15 cellular contexts compared by ENCODE assay signal in genomic region chr15:31373096-31373865, GRCh38. TPM values are rescaled to one million over a fixed set of nuclear protein-coding genes. Genes with fewer than 3 reads are reported as not detected.
DNase-seq lines count a peak whose midpoint lies in the region; ATAC-seq and TF ChIP-seq lines count a peak whose summit lies in the region.
"Had no signal": no experiment of that assay in that cellular context is flagged by ENCODE, and none has a peak within 500 bp of the region (broad histone marks: within the 10 kb centered on the region; RNA-seq: fewer than 3 reads in every experiment).

No MANE protein-coding gene starts in this region.

- WGBS in lung, 2 donors: 79 to 81% methylated on average over 23 of the region's 23 CpGs
- 94% methylated on average over 22 of the region's 23 CpGs for WGBS in smooth muscle cell (ENCODE audit: low lambda C conversion rate)

- peaks cover 8% of the 10 kb centered on the region for H3K27me3 Mint-ChIP-seq in GM23338 (ENCODE audit: insufficient read depth, low read depth, poor library complexity)
- H3K27me3 Mint-ChIP-seq in activated naive CD8-positive, alpha-beta T cell treated with anti-CD3 and anti-CD28 coated beads for 36 hours: no peaks in the 10 kb centered on the region
- H3K27me3 Mint-ChIP-seq: activated B cell treated with CpG ODN at 0.5 μM for 24 hours had no signal

- no peak overlapping the region for H3K9ac ChIP-seq in smooth muscle cell (ENCODE audit: low read depth)

- H3K27me3 ChIP-seq in GM23338 (ENCODE audit: insufficient read depth) (no peaks in the 10 kb centered on the region), lung (ENCODE audit: control insufficient read depth, insufficient read depth) (no peaks in the 10 kb centered on the region), smooth muscle cell (ENCODE audit: low read depth) (no peaks in the 10 kb centered on the region)
- H3K27me3 ChIP-seq: ascending aorta had no signal

- peaks cover 7% of the 10 kb centered on the region; the same call in 1 of the 3 replicates for H3K36me3 Mint-ChIP-seq in GM23338 (ENCODE audit: low read depth)
- H3K36me3 Mint-ChIP-seq in activated naive CD8-positive, alpha-beta T cell treated with anti-CD3 and anti-CD28 coated beads for 36 hours: peaks cover 38% of the 10 kb centered on the region

- H3K9me3 ChIP-seq in lung (ENCODE audit: control insufficient read depth in 2 of 2, insufficient read depth in 1 of 2, low read length in 1 of 2) (no peaks in the 10 kb centered on the region), smooth muscle cell (replicated peaks; ENCODE audit: low read depth) (no peaks in the 10 kb centered on the region)
- H3K9me3 ChIP-seq: ascending aorta had no signal

- no peak overlapping the region; the same call in 2 of the 3 replicates for H3K4me3 Mint-ChIP-seq in GM23338
- no peak overlapping the region for H3K4me3 Mint-ChIP-seq in activated naive CD8-positive, alpha-beta T cell treated with anti-CD3 and anti-CD28 coated beads for 36 hours
- H3K4me3 Mint-ChIP-seq: activated B cell treated with CpG ODN at 0.5 μM for 24 hours, nephron had no signal

- H3K36me3 ChIP-seq in GM23338 (ENCODE audit: insufficient read depth) (no peaks in the 10 kb centered on the region), lung (ENCODE audit: control insufficient read depth in 2 of 2, insufficient read depth in 2 of 2, low read length in 2 of 2) (peaks cover 0 to 30% of the 10 kb centered on the region in 2 donors), smooth muscle cell (ENCODE audit: low read depth) (no peaks in the 10 kb centered on the region)

- peak overlapping the region; percentile 67 for H3K4me2 ChIP-seq in GM23338
- H3K4me2 ChIP-seq in smooth muscle cell: peak overlapping the region; percentile 16

- H3K4me1 ChIP-seq in GM23338 (ENCODE audit: insufficient read depth) (peaks cover 47% of the 10 kb centered on the region), lung (ENCODE audit: control insufficient read depth in 2 of 2, insufficient read depth in 2 of 2, low read length in 2 of 2) (peaks cover 15 to 42% of the 10 kb centered on the region in 2 donors), smooth muscle cell (ENCODE audit: low read depth) (peaks cover 7% of the 10 kb centered on the region)

- no peaks in the 10 kb centered on the region for H3F3A ChIP-seq in GM23338 (replicated peaks; ENCODE audit: low read depth)
- no peaks in the 10 kb centered on the region for H3F3A ChIP-seq in smooth muscle cell (ENCODE audit: low read depth)

- H3K4me3 ChIP-seq in GM23338 (no peak overlapping the region; the same call in 1 of the 2 replicates), lung (no peak overlapping the region), smooth muscle cell (no peak overlapping the region)
- H3K4me3 ChIP-seq: ascending aorta had no signal

- DNase-seq in GM23338 (ENCODE audit: low spot score) (no peak), lung (ENCODE audit: low spot score) (no peak), smooth muscle cell (lab: John Stamatoyannopoulos, UW; ENCODE audit: unreplicated experiment) (no peak), anterior cingulate cortex (lab: John Stamatoyannopoulos, UW) (no peak), SIG-M5 treated with dmso at 0.1 percent for 504 hours (lab: John Stamatoyannopoulos, UW; ENCODE audit: unreplicated experiment) (no peak), NCI-H1694 (lab: John Stamatoyannopoulos, UW) (no peak)
- DNase-seq in activated naive CD8-positive, alpha-beta T cell treated with anti-CD3 and anti-CD28 coated beads for 36 hours: no peak
- DNase-seq: activated B cell treated with CpG ODN at 0.5 μM for 24 hours; DMS153; NCI-H1048; stimulated activated CD4-positive, alpha-beta T cell treated with anti-CD3 and anti-CD28 coated beads, Interleukin-12 subunit alpha, Interleukin-12 subunit beta, amount 100 ng/mL, for 4 hours had no signal

- H3K27ac ChIP-seq in GM23338 (ENCODE audit: low read depth): no peak overlapping the region
- H3K27ac ChIP-seq in lung (ENCODE audit: low read depth in 1 of 2, low read length in 1 of 2): peak overlapping the region; percentile 34 to 51
- H3K27ac ChIP-seq in smooth muscle cell (ENCODE audit: low read depth): peak overlapping the region; percentile 70

- ATAC-seq in GM23338 (no peak), lung (ENCODE audit: insufficient read depth, low FRiP score) (no peak), HG03432 (IDR thresholded peaks at IDR 0.05; ENCODE audit: unreplicated experiment) (no peak)
- ATAC-seq: HepG2 had no signal

- H4K20me1 ChIP-seq in GM23338 (replicated peaks; ENCODE audit: insufficient read depth) (peaks cover 4% of the 10 kb centered on the region; the same call in 1 of the 2 replicates), smooth muscle cell (ENCODE audit: low read depth) (peaks cover 91% of the 10 kb centered on the region)

- no peaks in the 10 kb centered on the region; the same call in 2 of the 3 replicates for H3K9me3 Mint-ChIP-seq in GM23338
- peaks cover 3% of the 10 kb centered on the region for H3K9me3 Mint-ChIP-seq in activated naive CD8-positive, alpha-beta T cell treated with anti-CD3 and anti-CD28 coated beads for 36 hours
- H3K9me3 Mint-ChIP-seq: activated B cell treated with CpG ODN at 0.5 μM for 24 hours had no signal

- H3K4me1 Mint-ChIP-seq in GM23338: peaks cover 63% of the 10 kb centered on the region
- H3K4me1 Mint-ChIP-seq in activated naive CD8-positive, alpha-beta T cell treated with anti-CD3 and anti-CD28 coated beads for 36 hours: peaks cover 70% of the 10 kb centered on the region

- no peak overlapping the region for H2AFZ ChIP-seq in GM23338
- no peak overlapping the region for H2AFZ ChIP-seq in smooth muscle cell (ENCODE audit: low read depth)

- no peaks in the 10 kb centered on the region for H3K9me2 ChIP-seq in GM23338 (ENCODE audit: insufficient read depth)

- H3K27ac Mint-ChIP-seq in GM23338: no peak overlapping the region
- H3K27ac Mint-ChIP-seq in activated naive CD8-positive, alpha-beta T cell treated with anti-CD3 and anti-CD28 coated beads for 36 hours: peak overlapping the region; percentile 5

- H3K79me2 ChIP-seq in GM23338 (replicated peaks; ENCODE audit: insufficient read depth) (peaks cover 32% of the 10 kb centered on the region), smooth muscle cell (ENCODE audit: low read depth) (peaks cover 88% of the 10 kb centered on the region)

- TF ChIP-seq CTCF in GM23338 (conservative IDR thresholded peaks at IDR 0.05; ENCODE audit: low read depth in 2 of 2) (no peak), lung (IDR thresholded peaks at IDR 0.05; ENCODE audit: control extremely low read depth, extremely low read depth) (no peak), smooth muscle cell (IDR thresholded peaks at IDR 0.05; ENCODE audit: borderline replicate concordance, insufficient read depth, poor library complexity, severe bottlenecking) (no peak)

TF ChIP-seq in GM23338, 12 proteins besides CTCF, POLR2A, EP300 and RAD21 (continues in another document):
- TF ChIP-seq JUNB (IDR thresholded peaks at IDR 0.05; ENCODE audit: unreplicated experiment) (no peak), REST (IDR thresholded peaks at IDR 0.05; ENCODE audit: unreplicated experiment) (no peak), CREB1 (CRISPR knock-in tag; IDR thresholded peaks at IDR 0.05; ENCODE audit: low read depth) (no peak), POLR2AphosphoS5 (IDR thresholded peaks at IDR 0.05; ENCODE audit: low read depth) (no peak), ZNF114 (CRISPR knock-in tag; IDR thresholded peaks at IDR 0.05) (no peak), STAT1 (IDR thresholded peaks at IDR 0.05; ENCODE audit: unreplicated experiment) (no peak)

RNA-seq across cellular contexts. Expression of gene KLF13, which starts 46.6 kb away (rescaled TPM):
- total RNA-seq in GM23338 (2014; rRNA removed; shearing (Covaris generic)): 21.5 and 23.5 TPM in 2 replicates
- polyA plus RNA-seq in GM23338 (2016; fragmentation: Nextera tagmentation; extraction: Ambion mirVana): 28.6 and 35.7 TPM in 2 replicates
- total RNA-seq in activated naive CD8-positive, alpha-beta T cell treated with anti-CD3 and anti-CD28 coated beads for 36 hours: 100 to 1,000 TPM; 110 to 111 TPM
- total RNA-seq in lung: 100 to 1,000 TPM in 1 of 2 donors, 10 to 100 TPM in 1; 38.3 to 157 TPM
- 10 to 100 TPM; 47.1 to 63.2 TPM for polyA plus RNA-seq in lung
- total RNA-seq in smooth muscle cell: 74.2 and 77.4 TPM in 2 replicates
- polyA plus RNA-seq in smooth muscle cell: 42.1 and 58.0 TPM in 2 replicates
